1 cellular context compared by ENCODE assay signal in the genomic region with DNA sequence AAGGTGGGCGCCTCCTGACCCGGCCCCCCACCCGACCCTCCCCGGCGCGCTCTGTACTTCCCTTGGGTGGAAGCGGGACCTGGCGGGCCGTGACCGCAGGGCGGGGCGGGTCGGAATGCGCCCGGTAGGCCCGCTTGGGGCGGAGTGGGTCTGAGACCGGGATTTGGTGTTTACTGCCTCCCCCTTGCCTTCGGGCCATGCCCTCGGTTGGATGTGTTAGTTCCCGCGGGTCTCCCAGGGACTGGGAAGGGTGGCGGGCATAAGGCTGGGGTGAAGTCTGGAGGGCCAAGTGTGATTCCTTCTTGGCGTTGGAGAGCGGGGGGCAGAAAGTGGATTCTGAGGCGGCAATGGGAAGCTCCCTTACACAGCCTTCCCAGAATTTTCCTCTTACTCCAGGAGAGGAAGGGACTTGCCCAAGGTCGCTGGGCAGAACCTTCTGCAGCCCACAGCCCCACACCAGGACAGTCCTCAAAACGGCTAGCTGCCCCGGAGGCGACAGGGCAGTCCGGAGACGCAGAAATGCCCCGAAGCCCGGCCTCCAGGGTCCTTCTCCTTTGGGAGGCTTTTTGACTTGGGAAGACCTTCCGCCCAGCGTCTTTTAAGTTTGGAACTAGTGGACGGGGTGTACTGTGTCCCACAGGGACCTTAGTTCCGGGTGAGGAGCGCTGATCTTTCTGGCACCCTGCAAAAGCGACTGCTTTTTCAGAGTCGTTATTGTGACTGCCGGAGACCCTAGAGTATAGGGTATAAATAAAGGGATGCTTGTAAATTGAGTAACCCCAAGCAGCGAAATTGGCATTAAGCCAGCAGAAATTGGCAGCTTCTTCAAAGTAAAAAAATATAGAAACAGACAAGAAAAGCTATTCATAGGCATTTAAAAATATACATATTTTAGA.
TF ChIP-seq lines count a peak whose summit lies in the region.

No MANE protein-coding gene starts in this region.

TF ChIP-seq in HEK293, 187 proteins besides CTCF, POLR2A, EP300 and RAD21 (continued from another document):
- TF ChIP-seq, protein P1, sequence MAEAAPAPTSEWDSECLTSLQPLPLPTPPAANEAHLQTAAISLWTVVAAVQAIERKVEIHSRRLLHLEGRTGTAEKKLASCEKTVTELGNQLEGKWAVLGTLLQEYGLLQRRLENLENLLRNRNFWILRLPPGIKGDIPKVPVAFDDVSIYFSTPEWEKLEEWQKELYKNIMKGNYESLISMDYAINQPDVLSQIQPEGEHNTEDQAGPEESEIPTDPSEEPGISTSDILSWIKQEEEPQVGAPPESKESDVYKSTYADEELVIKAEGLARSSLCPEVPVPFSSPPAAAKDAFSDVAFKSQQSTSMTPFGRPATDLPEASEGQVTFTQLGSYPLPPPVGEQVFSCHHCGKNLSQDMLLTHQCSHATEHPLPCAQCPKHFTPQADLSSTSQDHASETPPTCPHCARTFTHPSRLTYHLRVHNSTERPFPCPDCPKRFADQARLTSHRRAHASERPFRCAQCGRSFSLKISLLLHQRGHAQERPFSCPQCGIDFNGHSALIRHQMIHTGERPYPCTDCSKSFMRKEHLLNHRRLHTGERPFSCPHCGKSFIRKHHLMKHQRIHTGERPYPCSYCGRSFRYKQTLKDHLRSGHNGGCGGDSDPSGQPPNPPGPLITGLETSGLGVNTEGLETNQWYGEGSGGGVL (tag by site-specific recombination; IDR thresholded peaks at IDR 0.05) = peak; percentile 66; the same call in 1 of the 2 replicates
- TF ChIP-seq ZNF776 (tag by site-specific recombination; IDR thresholded peaks at IDR 0.05; ENCODE audit: borderline replicate concordance) (no peak), ZBTB8A (tag by site-specific recombination; IDR thresholded peaks at IDR 0.05) (peak; percentile 59), KLF1 (tag by site-specific recombination; IDR thresholded peaks at IDR 0.05) (peak; percentile 29; the same call in 1 of the 2 replicates), GLIS1 (tag by site-specific recombination; IDR thresholded peaks at IDR 0.05) (peak; percentile 37; the same call in 1 of the 2 replicates)
- TF ChIP-seq, protein P2, sequence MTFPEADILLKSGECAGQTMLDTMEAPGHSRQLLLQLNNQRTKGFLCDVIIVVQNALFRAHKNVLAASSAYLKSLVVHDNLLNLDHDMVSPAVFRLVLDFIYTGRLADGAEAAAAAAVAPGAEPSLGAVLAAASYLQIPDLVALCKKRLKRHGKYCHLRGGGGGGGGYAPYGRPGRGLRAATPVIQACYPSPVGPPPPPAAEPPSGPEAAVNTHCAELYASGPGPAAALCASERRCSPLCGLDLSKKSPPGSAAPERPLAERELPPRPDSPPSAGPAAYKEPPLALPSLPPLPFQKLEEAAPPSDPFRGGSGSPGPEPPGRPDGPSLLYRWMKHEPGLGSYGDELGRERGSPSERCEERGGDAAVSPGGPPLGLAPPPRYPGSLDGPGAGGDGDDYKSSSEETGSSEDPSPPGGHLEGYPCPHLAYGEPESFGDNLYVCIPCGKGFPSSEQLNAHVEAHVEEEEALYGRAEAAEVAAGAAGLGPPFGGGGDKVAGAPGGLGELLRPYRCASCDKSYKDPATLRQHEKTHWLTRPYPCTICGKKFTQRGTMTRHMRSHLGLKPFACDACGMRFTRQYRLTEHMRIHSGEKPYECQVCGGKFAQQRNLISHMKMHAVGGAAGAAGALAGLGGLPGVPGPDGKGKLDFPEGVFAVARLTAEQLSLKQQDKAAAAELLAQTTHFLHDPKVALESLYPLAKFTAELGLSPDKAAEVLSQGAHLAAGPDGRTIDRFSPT (tag by site-specific recombination; IDR thresholded peaks at IDR 0.05) = 0 out of 2 replicates have a peak, but pooled peaks have one; percentile 12
- TF ChIP-seq, protein P3, sequence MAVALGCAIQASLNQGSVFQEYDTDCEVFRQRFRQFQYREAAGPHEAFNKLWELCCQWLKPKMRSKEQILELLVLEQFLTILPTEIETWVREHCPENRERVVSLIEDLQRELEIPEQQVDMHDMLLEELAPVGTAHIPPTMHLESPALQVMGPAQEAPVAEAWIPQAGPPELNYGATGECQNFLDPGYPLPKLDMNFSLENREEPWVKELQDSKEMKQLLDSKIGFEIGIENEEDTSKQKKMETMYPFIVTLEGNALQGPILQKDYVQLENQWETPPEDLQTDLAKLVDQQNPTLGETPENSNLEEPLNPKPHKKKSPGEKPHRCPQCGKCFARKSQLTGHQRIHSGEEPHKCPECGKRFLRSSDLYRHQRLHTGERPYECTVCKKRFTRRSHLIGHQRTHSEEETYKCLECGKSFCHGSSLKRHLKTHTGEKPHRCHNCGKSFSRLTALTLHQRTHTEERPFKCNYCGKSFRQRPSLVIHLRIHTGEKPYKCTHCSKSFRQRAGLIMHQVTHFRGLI (tag by site-specific recombination; IDR thresholded peaks at IDR 0.05) = 0 out of 2 replicates have a peak, but pooled peaks have one; percentile 12
- TF ChIP-seq, protein P4, sequence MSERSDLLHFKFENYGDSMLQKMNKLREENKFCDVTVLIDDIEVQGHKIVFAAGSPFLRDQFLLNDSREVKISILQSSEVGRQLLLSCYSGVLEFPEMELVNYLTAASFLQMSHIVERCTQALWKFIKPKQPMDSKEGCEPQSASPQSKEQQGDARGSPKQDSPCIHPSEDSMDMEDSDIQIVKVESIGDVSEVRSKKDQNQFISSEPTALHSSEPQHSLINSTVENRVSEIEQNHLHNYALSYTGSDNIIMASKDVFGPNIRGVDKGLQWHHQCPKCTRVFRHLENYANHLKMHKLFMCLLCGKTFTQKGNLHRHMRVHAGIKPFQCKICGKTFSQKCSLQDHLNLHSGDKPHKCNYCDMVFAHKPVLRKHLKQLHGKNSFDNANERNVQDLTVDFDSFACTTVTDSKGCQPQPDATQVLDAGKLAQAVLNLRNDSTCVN (tag by site-specific recombination; optimal IDR thresholded peaks at IDR 0.05) = peak; percentile 46
